ENCODE assay signal across 1 cellular context in genomic region chr4:113919145-113919544, GRCh38.
TF ChIP-seq lines count a peak whose summit lies in the region.

No MANE protein-coding gene starts in this region.

TF ChIP-seq in GM12878, 131 proteins besides CTCF, POLR2A, EP300 and RAD21 (continued from another document):
- TF ChIP-seq MLLT1 (IDR thresholded peaks at IDR 0.05) (no peak), IRF5 (IDR thresholded peaks at IDR 0.05; ENCODE audit: borderline replicate concordance) (no peak), RUNX3 (IDR thresholded peaks at IDR 0.05; ENCODE audit: low read length) (no peak)
